16 cellular contexts compared by ENCODE assay signal in genomic region chr10:19964625-19965024, GRCh38.
"Had no signal": no experiment of that assay in that cellular context is flagged by ENCODE, and none has a peak within 500 bp of the region (broad histone marks: within the 10 kb centered on the region; RNA-seq: fewer than 3 reads in every experiment).

No MANE protein-coding gene starts in this region.

- H3K36me3 Mint-ChIP-seq: naive thymus-derived CD4-positive, alpha-beta T cell had no signal

- FAIRE-seq: keratinocyte had no signal

- H3K4me3 Mint-ChIP-seq: naive thymus-derived CD4-positive, alpha-beta T cell had no signal

- H3K27ac ChIP-seq: breast epithelium, gastroesophageal sphincter, left lung, transverse colon had no signal

- ATAC-seq: gastroesophageal sphincter; left lung; mucosa of descending colon; naive thymus-derived CD4-positive, alpha-beta T cell had no signal

- H3K27me3 Mint-ChIP-seq: naive thymus-derived CD4-positive, alpha-beta T cell had no signal

- H3K36me3 ChIP-seq: breast epithelium, gastroesophageal sphincter, left lung, transverse colon had no signal

- H3K9me3 ChIP-seq: breast epithelium, gastroesophageal sphincter, left lung, mucosa of descending colon, transverse colon had no signal

- H3K4me1 Mint-ChIP-seq: naive thymus-derived CD4-positive, alpha-beta T cell had no signal

- DNase-seq: activated CD4-positive, CD25-positive, alpha-beta regulatory T cell treated with anti-CD3 and anti-CD28 coated beads, Interleukin-2, amount 50 U/mL, for 72 hours; activated naive CD4-positive, alpha-beta T cell treated with Interleukin-2 at 50 U/mL for 16 hours; aorta; cerebellar nuclear complex; dermis blood vessel endothelial cell; erythroblast; left lung; mucosa of descending colon; naive thymus-derived CD4-positive, alpha-beta T cell; occipital lobe; stimulated activated CD4-positive, alpha-beta T cell treated with anti-CD3 and anti-CD28 coated beads, Interleukin-2, amount 100 ng/mL, for 48 hours; stimulated activated naive CD4-positive, alpha-beta T cell; transverse colon had no signal

- H3K4me1 ChIP-seq: breast epithelium, gastroesophageal sphincter, left lung, transverse colon had no signal

- H3K27ac Mint-ChIP-seq: naive thymus-derived CD4-positive, alpha-beta T cell had no signal

- H3K27me3 ChIP-seq: breast epithelium, gastroesophageal sphincter, left lung, transverse colon had no signal

- H3K4me3 ChIP-seq: breast epithelium, gastroesophageal sphincter, left lung, mucosa of descending colon, transverse colon had no signal
